Comparison of ENCODE assay signal across 9 cellular contexts in the genomic region with DNA sequence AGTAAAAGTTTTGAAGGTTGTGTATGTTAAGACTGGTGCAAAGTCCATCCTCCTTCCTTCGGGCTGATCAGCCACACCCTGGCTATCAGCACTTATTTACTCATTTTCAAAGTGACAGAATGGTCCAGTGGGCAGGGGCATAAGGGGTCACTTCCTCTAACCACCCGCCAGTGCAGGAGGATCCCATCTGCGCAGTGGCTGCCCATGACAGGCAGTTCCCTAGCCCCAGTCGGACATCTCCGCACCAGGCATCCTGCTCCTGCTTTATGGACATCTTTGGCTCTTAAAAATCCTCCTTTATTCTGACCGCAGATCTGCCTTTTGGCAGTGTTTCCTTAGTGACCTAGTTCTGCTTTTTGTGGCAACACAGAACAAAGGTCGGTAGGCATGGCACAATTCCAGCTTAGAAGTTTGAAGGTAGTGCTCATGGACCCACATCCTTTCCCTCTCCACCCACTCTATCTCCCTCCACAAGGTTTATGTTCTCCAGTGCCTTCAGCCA. TPM values are rescaled to one million over a fixed set of nuclear protein-coding genes. Genes with fewer than 3 reads are reported as not detected.
DNase-seq lines count a peak whose midpoint lies in the region; ATAC-seq and TF ChIP-seq lines count a peak whose summit lies in the region.
"Had no signal": no experiment of that assay in that cellular context is flagged by ENCODE, and none has a peak within 500 bp of the region (broad histone marks: within the 10 kb centered on the region; RNA-seq: fewer than 3 reads in every experiment).

No MANE protein-coding gene starts in this region.

- peak; percentile 50 for DNase-seq in UCSD-AML1 (lab: John Stamatoyannopoulos, UW; ENCODE audit: unreplicated experiment)
- DNase-seq in myocyte (ENCODE audit: low read depth): peak; percentile 13
- no peak for DNase-seq in iPS-NIHi11 (ENCODE audit: low spot score)
- DNase-seq in dedifferentiated amniotic fluid mesenchymal stem cell (ENCODE audit: extremely low spot score): no peak
- DNase-seq in NCI-H345 treated with DMSO at 0.1 percent for 48 hours (lab: John Stamatoyannopoulos, UW; ENCODE audit: unreplicated experiment): no peak
- DNase-seq: glutamatergic neuron had no signal

- peak; percentile 43 for ATAC-seq in GM18505 (IDR thresholded peaks at IDR 0.05; ENCODE audit: unreplicated experiment)
- ATAC-seq in HG03135 (IDR thresholded peaks at IDR 0.05; ENCODE audit: unreplicated experiment): peak; percentile 46
- no peak for ATAC-seq in GM21381 (IDR thresholded peaks at IDR 0.05; ENCODE audit: unreplicated experiment)

- TF ChIP-seq POLR2A in GM18505 (IDR thresholded peaks at IDR 0.05; ENCODE audit: borderline replicate concordance, extremely low read depth, insufficient read depth, insufficient read length): no peak

RNA-seq across cellular contexts. Expression of gene BMAL1, which starts 55.9 kb away (rescaled TPM):
- 10.5 and 14.4 TPM in 2 replicates for total RNA-seq in myocyte
- polyA plus RNA-seq in myocyte (2012): 13.0 TPM

Comparison
In these comparisons a context has a peak if more than half of its experiments do, and no peak if none do; other contexts are left out.
1. DNase-seq: peak in UCSD-AML1 (single experiment) and myocyte (single experiment); none in iPS-NIHi11 (single experiment), dedifferentiated amniotic fluid mesenchymal stem cell (single experiment) and NCI-H345 treated with DMSO at 0.1 percent for 48 hours (single experiment).